ENCODE assay signal across 33 cellular contexts in genomic region chr21:31570824-31571425, GRCh38.
"Had no signal": no experiment of that assay in that cellular context is flagged by ENCODE, and none has a peak within 500 bp of the region (broad histone marks: within the 10 kb centered on the region; RNA-seq: fewer than 3 reads in every experiment).

No MANE protein-coding gene starts in this region.

- H3K27ac Mint-ChIP-seq: activated naive CD4-positive, alpha-beta T cell treated with anti-CD3 and anti-CD28 coated beads for 36 hours; activated naive CD8-positive, alpha-beta T cell treated with anti-CD3 and anti-CD28 coated beads for 36 hours; brain; naive thymus-derived CD4-positive, alpha-beta T cell; stimulated activated effector memory CD8-positive, alpha-beta T cell treated with anti-CD3 and anti-CD28 coated beads, Interleukin-12 subunit alpha, Interleukin-12 subunit beta, amount 100 ng/mL, for 72 hours; stimulated activated naive CD8-positive, alpha-beta T cell treated with anti-CD3 and anti-CD28 coated beads, Interleukin-15, Interleukin-2, amounts not matched to agents 100 ng/mL and 50 ng/mL, for 24 hours had no signal

- ATAC-seq: activated CD4-positive, CD25-positive, alpha-beta regulatory T cell treated with anti-CD3 and anti-CD28 coated beads, Interleukin-2, amount 50 U/mL, for 24 hours; gastroesophageal sphincter; left ventricle myocardium superior; naive thymus-derived CD4-positive, alpha-beta T cell; pancreas; sciatic nerve; stimulated activated effector memory CD8-positive, alpha-beta T cell treated with anti-CD3 and anti-CD28 coated beads, Interleukin-12 subunit alpha, Interleukin-12 subunit beta, amount 100 ng/mL, for 72 hours had no signal

- H3K79me2 ChIP-seq: hepatocyte had no signal

- H2AFZ ChIP-seq: hepatocyte had no signal

- H3K9me3 Mint-ChIP-seq: stimulated activated effector memory CD8-positive, alpha-beta T cell treated with anti-CD3 and anti-CD28 coated beads, Interleukin-12 subunit alpha, Interleukin-12 subunit beta, amount 100 ng/mL, for 72 hours; stimulated activated naive CD8-positive, alpha-beta T cell treated with anti-CD3 and anti-CD28 coated beads, Interleukin-15, Interleukin-2, amounts not matched to agents 100 ng/mL and 50 ng/mL, for 24 hours had no signal

- H3K27me3 Mint-ChIP-seq: activated naive CD8-positive, alpha-beta T cell treated with anti-CD3 and anti-CD28 coated beads for 36 hours; stimulated activated naive CD8-positive, alpha-beta T cell treated with anti-CD3 and anti-CD28 coated beads, Interleukin-15, Interleukin-2, amounts not matched to agents 100 ng/mL and 50 ng/mL, for 24 hours had no signal

- DNase-seq: activated CD4-positive, alpha-beta T cell treated with anti-CD3 and anti-CD28 coated beads for 48 hours; activated CD4-positive, alpha-beta T cell treated with anti-CD3 and anti-CD28 coated beads, Interleukin-2, amount 50 U/mL, for 48 hours; activated CD8-positive, alpha-beta memory T cell treated with anti-CD3 and anti-CD28 coated beads for 24 hours; activated effector memory CD4-positive, alpha-beta T cell treated with Interleukin-2 at 50 U/mL for 16 hours; activated naive CD4-positive, alpha-beta T cell treated with anti-CD3 and anti-CD28 coated beads for 36 hours; activated naive CD8-positive, alpha-beta T cell treated with anti-CD3 and anti-CD28 coated beads for 36 hours; adrenal gland; dorsolateral prefrontal cortex; effector memory CD4-positive, alpha-beta T cell; erythroblast; islet precursor cell; left ventricle myocardium superior; midbrain; naive thymus-derived CD4-positive, alpha-beta T cell; pancreas; retina; stimulated activated CD4-positive, alpha-beta T cell treated with anti-CD3 and anti-CD28 coated beads, Interleukin-12 subunit alpha, Interleukin-12 subunit beta, amount 100 ng/mL, for 4 hours; stimulated activated CD4-positive, alpha-beta T cell treated with anti-CD3 and anti-CD28 coated beads, Interleukin-4, amount 100 ng/mL, for 24 hours; T-helper 9 cell; upper lobe of left lung had no signal

- H3K36me3 Mint-ChIP-seq: activated naive CD8-positive, alpha-beta T cell treated with anti-CD3 and anti-CD28 coated beads for 36 hours; naive thymus-derived CD4-positive, alpha-beta T cell; stimulated activated effector memory CD8-positive, alpha-beta T cell treated with anti-CD3 and anti-CD28 coated beads, Interleukin-12 subunit alpha, Interleukin-12 subunit beta, amount 100 ng/mL, for 72 hours had no signal

- H3K4me2 ChIP-seq: hepatocyte had no signal

- H3K27me3 ChIP-seq: adrenal gland, cardiac muscle cell, dorsolateral prefrontal cortex, hepatocyte, pancreas, upper lobe of left lung had no signal

- H3K4me1 ChIP-seq: adrenal gland, gastroesophageal sphincter, pancreas, prostate gland, upper lobe of left lung had no signal

- H3K4me3 Mint-ChIP-seq: activated naive CD4-positive, alpha-beta T cell treated with anti-CD3 and anti-CD28 coated beads for 36 hours; activated naive CD8-positive, alpha-beta T cell treated with anti-CD3 and anti-CD28 coated beads for 36 hours; brain; naive thymus-derived CD4-positive, alpha-beta T cell; stimulated activated effector memory CD8-positive, alpha-beta T cell treated with anti-CD3 and anti-CD28 coated beads, Interleukin-12 subunit alpha, Interleukin-12 subunit beta, amount 100 ng/mL, for 72 hours; stimulated activated naive CD8-positive, alpha-beta T cell treated with anti-CD3 and anti-CD28 coated beads, Interleukin-15, Interleukin-2, amounts not matched to agents 100 ng/mL and 50 ng/mL, for 24 hours had no signal

- H3K4me1 Mint-ChIP-seq: activated naive CD8-positive, alpha-beta T cell treated with anti-CD3 and anti-CD28 coated beads for 36 hours; naive thymus-derived CD4-positive, alpha-beta T cell; stimulated activated effector memory CD8-positive, alpha-beta T cell treated with anti-CD3 and anti-CD28 coated beads, Interleukin-12 subunit alpha, Interleukin-12 subunit beta, amount 100 ng/mL, for 72 hours had no signal

- H3K27ac ChIP-seq: adrenal gland, cardiac muscle cell, coronary artery, dorsolateral prefrontal cortex, gastroesophageal sphincter, hepatocyte, pancreas, prostate gland, skin epidermis, thoracic aorta, upper lobe of left lung, VCaP had no signal

- H3K9me3 ChIP-seq: pancreas, prostate gland, thoracic aorta had no signal

- H3K4me3 ChIP-seq: adrenal gland, cardiac muscle cell, coronary artery, dorsolateral prefrontal cortex, gastroesophageal sphincter, hepatocyte, pancreas, prostate gland, skin epidermis, thoracic aorta, upper lobe of left lung had no signal

- H3K36me3 ChIP-seq: adrenal gland, cardiac muscle cell, gastroesophageal sphincter, pancreas, prostate gland, thoracic aorta, upper lobe of left lung had no signal
